Comparison of ENCODE assay signal across 10 cellular contexts in genomic region chr1:153506831-153507413, GRCh38. TPM values are rescaled to one million over a fixed set of nuclear protein-coding genes. Genes with fewer than 3 reads are reported as not detected.
A peak's percentile ranks its signal among the peaks of the same experiment; 100 is the strongest.
DNase-seq lines count a peak whose midpoint lies in the region; TF ChIP-seq lines count a peak whose summit lies in the region.
"Had no signal": no experiment of that assay in that cellular context is flagged by ENCODE, and none has a peak within 500 bp of the region (broad histone marks: within the 10 kb centered on the region; RNA-seq: fewer than 3 reads in every experiment).

No MANE protein-coding gene starts in this region.

- H3K4me2 ChIP-seq in MM.1S (ENCODE audit: low read depth, low read length), result no peak overlapping the region

- peak in 2 of 4 donors; percentile 49 to 87 for TF ChIP-seq EP300 in sigmoid colon (IDR thresholded peaks at IDR 0.05)

- no peaks in the 10 kb centered on the region for H3K79me2 ChIP-seq in MM.1S (ENCODE audit: low read length)

- peaks cover 3% of the 10 kb centered on the region; the same call in 1 of the 2 replicates for H3F3A ChIP-seq in MM.1S (ENCODE audit: insufficient read depth, low read length)

- H3K4me3 ChIP-seq in right atrium auricular region (no peak overlapping the region), sigmoid colon (no peak overlapping the region), MM.1S (ENCODE audit: low read length) (no peak overlapping the region)

- no peaks in the 10 kb centered on the region for H4K20me1 ChIP-seq in MM.1S (ENCODE audit: insufficient read depth, low read length)

- H2AFZ ChIP-seq in MM.1S (ENCODE audit: low read length), result no peak overlapping the region

- no peak overlapping the region for H3K9ac ChIP-seq in MM.1S (ENCODE audit: low read length)

- no peaks in the 10 kb centered on the region for H3K27me3 ChIP-seq in right atrium auricular region
- H3K27me3 ChIP-seq in sigmoid colon, result no peaks in the 10 kb centered on the region
- no peaks in the 10 kb centered on the region for H3K27me3 ChIP-seq in MM.1S (replicated peaks; ENCODE audit: insufficient read depth, low read length)

- TF ChIP-seq CTCF in right atrium auricular region (IDR thresholded peaks at IDR 0.05) (no peak), sigmoid colon (IDR thresholded peaks at IDR 0.05) (no peak), MM.1S (IDR thresholded peaks at IDR 0.05; ENCODE audit: low read length) (no peak)

- H3K36me3 ChIP-seq in right atrium auricular region, result no peaks in the 10 kb centered on the region
- H3K36me3 ChIP-seq in sigmoid colon, result no peaks in the 10 kb centered on the region
- H3K36me3 ChIP-seq in MM.1S (replicated peaks; ENCODE audit: insufficient read depth, low read length), result no peaks in the 10 kb centered on the region

- intact Hi-C loops in sigmoid colon (cut with DNase I), result no loop called here

- H3K4me1 ChIP-seq in right atrium auricular region (peaks cover 0 to 27% of the 10 kb centered on the region in 2 donors), sigmoid colon (peaks cover 0 to 39% (median 32%) of the 10 kb centered on the region in 4 donors), MM.1S (ENCODE audit: low read length) (peaks cover 3% of the 10 kb centered on the region; the same call in 1 of the 2 replicates)

- H3K9me3 ChIP-seq in right atrium auricular region (no peaks in the 10 kb centered on the region), sigmoid colon (no peaks in the 10 kb centered on the region), MM.1S (replicated peaks; ENCODE audit: insufficient read depth, low read length) (no peaks in the 10 kb centered on the region)

- TF ChIP-seq POLR2A in sigmoid colon (IDR thresholded peaks at IDR 0.05), result no peak

- H3K27ac ChIP-seq in right atrium auricular region (peak overlapping the region; percentile 49 to 72), sigmoid colon (peak overlapping the region; percentile 75 to 90 (median 81)), MM.1S (ENCODE audit: low read length) (no peak overlapping the region)

- no peaks in the 10 kb centered on the region for H3K9me2 ChIP-seq in MM.1S (replicated peaks; ENCODE audit: insufficient read depth, low read length)

- DNase-seq in EH (ENCODE audit: low read depth) (peak; percentile 94), amniotic epithelial cell (ENCODE audit: low read depth) (peak; percentile 90), right atrium auricular region (ENCODE audit: low spot score) (peak; percentile 96), sigmoid colon (peak; percentile 96), dermis blood vessel endothelial cell (no peak), MM.1S (no peak), DMS 273 treated with DMSO at 0.1 percent for 48 hours (lab: John Stamatoyannopoulos, UW) (no peak), DMS79 treated with DMSO at 0.1 percent for 48 hours (lab: John Stamatoyannopoulos, UW) (no peak)
- DNase-seq: occipital lobe had no signal

- 73 to 80% methylated on average over 7 of the region's 7 CpGs for WGBS in sigmoid colon, 2 donors

RNA-seq across cellular contexts. Expression of gene S100A6, which starts 28.9 kb away (rescaled TPM):
- 100 to 1,000 TPM; 156 to 324 TPM for total RNA-seq in right atrium auricular region
- 1,000 to 10,000 TPM in 1 of 4 donors, 100 to 1,000 TPM in 3; 445 to 1,159 (median 590) TPM for total RNA-seq in sigmoid colon
- 1,000 to 10,000 TPM; 4,079 to 7,223 (median 4,178) TPM for polyA plus RNA-seq in sigmoid colon
- total RNA-seq in dermis blood vessel endothelial cell, result 239 and 342 TPM in 2 replicates

RNA-seq across cellular contexts. Expression of gene S100A5, which starts 33.8 kb away (rescaled TPM):
- total RNA-seq in right atrium auricular region (not detected), sigmoid colon (not detected), dermis blood vessel endothelial cell (not detected in 2 replicates)
- not detected for polyA plus RNA-seq in sigmoid colon
- total RNA-seq: cerebellum, occipital lobe had no signal

RNA-seq across cellular contexts. Expression of gene S100A4, which starts 38.7 kb away (rescaled TPM):
- 100 to 1,000 TPM; 144 to 156 TPM for total RNA-seq in right atrium auricular region
- 100 to 1,000 TPM; 189 to 486 (median 288) TPM for total RNA-seq in sigmoid colon
- 100 to 1,000 TPM; 304 to 499 (median 336) TPM for polyA plus RNA-seq in sigmoid colon
- total RNA-seq in dermis blood vessel endothelial cell, result 7.1 and 22.6 TPM in 2 replicates

RNA-seq across cellular contexts. Expression of gene S100A3, which starts 42.1 kb away (rescaled TPM):
- total RNA-seq in right atrium auricular region, result 1 to 10 TPM; 1.8 to 3.4 TPM
- 1 to 10 TPM; 1.1 to 4.3 (median 2.2) TPM for total RNA-seq in sigmoid colon
- polyA plus RNA-seq in sigmoid colon, result 1 to 10 TPM; 1.4 to 3.9 (median 3.6) TPM
- total RNA-seq in dermis blood vessel endothelial cell, result 1.3 and 1.4 TPM in 2 replicates
- total RNA-seq: cerebellum, occipital lobe had no signal

RNA-seq across cellular contexts. Expression of gene S100A7, which starts 46.5 kb away (rescaled TPM):
- not detected for total RNA-seq in right atrium auricular region
- not detected for total RNA-seq in sigmoid colon
- not detected for polyA plus RNA-seq in sigmoid colon
- total RNA-seq in dermis blood vessel endothelial cell, result not detected in 2 replicates
- total RNA-seq: cerebellum, occipital lobe had no signal

Comparison
In these comparisons a context has a peak if more than half of its experiments do, and no peak if none do; other contexts are left out.
1. DNase-seq: peak in EH (single experiment), amniotic epithelial cell (single experiment), right atrium auricular region (single experiment) and sigmoid colon (single experiment); none in dermis blood vessel endothelial cell (single experiment), MM.1S (single experiment), DMS 273 treated with DMSO at 0.1 percent for 48 hours (single experiment) and DMS79 treated with DMSO at 0.1 percent for 48 hours (single experiment).